20 cellular contexts compared by ENCODE assay signal in genomic region chr5:31047007-31047406, GRCh38.
DNase-seq lines count a peak whose midpoint lies in the region; TF ChIP-seq lines count a peak whose summit lies in the region.
"Had no signal": no experiment of that assay in that cellular context is flagged by ENCODE, and none has a peak within 500 bp of the region (broad histone marks: within the 10 kb centered on the region; RNA-seq: fewer than 3 reads in every experiment).

No MANE protein-coding gene starts in this region.

- H2AFZ ChIP-seq in neural progenitor cell (replicated peaks): no peak overlapping the region

- H3K36me3 ChIP-seq in neural progenitor cell: no peaks in the 10 kb centered on the region
- H3K36me3 ChIP-seq: BLaER1, SJSA1 had no signal

- H3K27me3 Mint-ChIP-seq in neural progenitor cell (ENCODE audit: insufficient read depth, low read depth): peaks cover 12% of the 10 kb centered on the region
- no peaks in the 10 kb centered on the region for H3K27me3 Mint-ChIP-seq in activated CD4-positive, alpha-beta memory T cell treated with anti-CD3 and anti-CD28 coated beads, Interleukin-2, amount 10 ng/mL, durations not matched to agents 7 days and 5 days
- H3K27me3 Mint-ChIP-seq: CD4-positive, CD25-positive, alpha-beta regulatory T cell had no signal

- DNase-seq in NCI-H345 (lab: John Stamatoyannopoulos, UW) (peak; percentile 16), NCI-H345 treated with DMSO at 0.1 percent for 48 hours (lab: John Stamatoyannopoulos, UW; ENCODE audit: unreplicated experiment) (no peak), NCI-H1417 treated with DMSO at 0.1 percent for 48 hours (lab: John Stamatoyannopoulos, UW) (peak; percentile 46), NCI-H69 (lab: John Stamatoyannopoulos, UW) (peak; percentile 98), neural progenitor cell (ENCODE audit: low spot score) (peak; percentile 31), DMS53 treated with DMSO at 0.1 percent for 48 hours (lab: John Stamatoyannopoulos, UW; ENCODE audit: unreplicated experiment) (no peak), NCI-H1092 treated with DMSO at 0.1 percent for 48 hours (lab: John Stamatoyannopoulos, UW) (no peak)
- DNase-seq in activated CD4-positive, alpha-beta memory T cell treated with anti-CD3 and anti-CD28 coated beads, Interleukin-2, amount 10 ng/mL, durations not matched to agents 7 days and 5 days: no peak
- DNase-seq: 8988T; CD4-positive, CD25-positive, alpha-beta regulatory T cell; DMS53; GOT3; NCI-H1105 treated with DMSO at 0.1 percent for 48 hours; NCI-H187; NCI-H2171; NCI-H524; Right ventricle myocardium superior; RPMI8226 had no signal

- no peak for TF ChIP-seq CTCF in neural progenitor cell (IDR thresholded peaks at IDR 0.05)

- H3K4me2 ChIP-seq in neural progenitor cell: peak overlapping the region; percentile 49
- H3K4me2 ChIP-seq: BLaER1 had no signal

- H3K4me3 ChIP-seq in neural progenitor cell: no peak overlapping the region
- H3K4me3 ChIP-seq: BLaER1, SJSA1 had no signal

- no peaks in the 10 kb centered on the region for H3K79me2 ChIP-seq in neural progenitor cell (ENCODE audit: low read depth)

- H3K4me1 Mint-ChIP-seq in neural progenitor cell: peaks cover 69% of the 10 kb centered on the region
- no peaks in the 10 kb centered on the region for H3K4me1 Mint-ChIP-seq in activated CD4-positive, alpha-beta memory T cell treated with anti-CD3 and anti-CD28 coated beads, Interleukin-2, amount 10 ng/mL, durations not matched to agents 7 days and 5 days
- H3K4me1 Mint-ChIP-seq: CD4-positive, CD25-positive, alpha-beta regulatory T cell had no signal

- POLR2A ChIA-PET in activated CD4-positive, alpha-beta memory T cell treated with anti-CD3 and anti-CD28 coated beads, Interleukin-2, amount 10 ng/mL, durations not matched to agents 7 days and 5 days (lab: Charles Lee): no interaction called here

- CTCF ChIA-PET in activated CD4-positive, alpha-beta memory T cell treated with anti-CD3 and anti-CD28 coated beads, Interleukin-2, amount 10 ng/mL, durations not matched to agents 7 days and 5 days (lab: Charles Lee): no interaction called here

- no peaks in the 10 kb centered on the region for H3K9me3 ChIP-seq in neural progenitor cell (ENCODE audit: low read depth)
- H3K9me3 ChIP-seq: BLaER1, SJSA1 had no signal

- H3K27ac ChIP-seq in neural progenitor cell: peak overlapping the region; percentile 33
- H3K27ac ChIP-seq: BLaER1, SJSA1 had no signal

- H3K4me1 ChIP-seq in neural progenitor cell: peaks cover 65% of the 10 kb centered on the region
- H3K4me1 ChIP-seq: BLaER1, SJSA1 had no signal

- H3K27ac Mint-ChIP-seq in neural progenitor cell: peak overlapping the region; percentile 19
- H3K27ac Mint-ChIP-seq in activated CD4-positive, alpha-beta memory T cell treated with anti-CD3 and anti-CD28 coated beads, Interleukin-2, amount 10 ng/mL, durations not matched to agents 7 days and 5 days: no peak overlapping the region
- H3K27ac Mint-ChIP-seq: CD4-positive, CD25-positive, alpha-beta regulatory T cell had no signal

- no peaks in the 10 kb centered on the region for H3K27me3 ChIP-seq in neural progenitor cell
- H3K27me3 ChIP-seq: BLaER1, SJSA1 had no signal

- peaks cover 16% of the 10 kb centered on the region for H3K9me3 Mint-ChIP-seq in neural progenitor cell
- H3K9me3 Mint-ChIP-seq in activated CD4-positive, alpha-beta memory T cell treated with anti-CD3 and anti-CD28 coated beads, Interleukin-2, amount 10 ng/mL, durations not matched to agents 7 days and 5 days: peaks cover 2% of the 10 kb centered on the region

- no peak overlapping the region for H3K4me3 Mint-ChIP-seq in neural progenitor cell
- no peak overlapping the region for H3K4me3 Mint-ChIP-seq in activated CD4-positive, alpha-beta memory T cell treated with anti-CD3 and anti-CD28 coated beads, Interleukin-2, amount 10 ng/mL, durations not matched to agents 7 days and 5 days
- H3K4me3 Mint-ChIP-seq: CD4-positive, CD25-positive, alpha-beta regulatory T cell had no signal

- H3F3A ChIP-seq in neural progenitor cell (ENCODE audit: low read depth): peaks cover 63% of the 10 kb centered on the region

- H3K36me3 Mint-ChIP-seq in neural progenitor cell: peaks cover 4% of the 10 kb centered on the region
- no peaks in the 10 kb centered on the region for H3K36me3 Mint-ChIP-seq in activated CD4-positive, alpha-beta memory T cell treated with anti-CD3 and anti-CD28 coated beads, Interleukin-2, amount 10 ng/mL, durations not matched to agents 7 days and 5 days (ENCODE audit: low read depth)
- H3K36me3 Mint-ChIP-seq: CD4-positive, CD25-positive, alpha-beta regulatory T cell had no signal

- no peaks in the 10 kb centered on the region for H4K20me1 ChIP-seq in neural progenitor cell (ENCODE audit: low read depth)
- H4K20me1 ChIP-seq: BLaER1 had no signal

- H3K9ac ChIP-seq in neural progenitor cell: no peak overlapping the region
- H3K9ac ChIP-seq: BLaER1 had no signal

Comparison
In these comparisons a context has a peak if more than half of its experiments do, and no peak if none do; other contexts are left out.
1. DNase-seq: peak in NCI-H345 (single experiment), NCI-H1417 treated with DMSO at 0.1 percent for 48 hours (single experiment), NCI-H69 (single experiment) and neural progenitor cell (single experiment); none in NCI-H345 treated with DMSO at 0.1 percent for 48 hours (single experiment), DMS53 treated with DMSO at 0.1 percent for 48 hours (single experiment), NCI-H1092 treated with DMSO at 0.1 percent for 48 hours (single experiment) and activated CD4-positive, alpha-beta memory T cell treated with anti-CD3 and anti-CD28 coated beads, Interleukin-2, amount 10 ng/mL, durations not matched to agents 7 days and 5 days (single experiment).